1 cellular context compared by ENCODE assay signal in the genomic region with DNA sequence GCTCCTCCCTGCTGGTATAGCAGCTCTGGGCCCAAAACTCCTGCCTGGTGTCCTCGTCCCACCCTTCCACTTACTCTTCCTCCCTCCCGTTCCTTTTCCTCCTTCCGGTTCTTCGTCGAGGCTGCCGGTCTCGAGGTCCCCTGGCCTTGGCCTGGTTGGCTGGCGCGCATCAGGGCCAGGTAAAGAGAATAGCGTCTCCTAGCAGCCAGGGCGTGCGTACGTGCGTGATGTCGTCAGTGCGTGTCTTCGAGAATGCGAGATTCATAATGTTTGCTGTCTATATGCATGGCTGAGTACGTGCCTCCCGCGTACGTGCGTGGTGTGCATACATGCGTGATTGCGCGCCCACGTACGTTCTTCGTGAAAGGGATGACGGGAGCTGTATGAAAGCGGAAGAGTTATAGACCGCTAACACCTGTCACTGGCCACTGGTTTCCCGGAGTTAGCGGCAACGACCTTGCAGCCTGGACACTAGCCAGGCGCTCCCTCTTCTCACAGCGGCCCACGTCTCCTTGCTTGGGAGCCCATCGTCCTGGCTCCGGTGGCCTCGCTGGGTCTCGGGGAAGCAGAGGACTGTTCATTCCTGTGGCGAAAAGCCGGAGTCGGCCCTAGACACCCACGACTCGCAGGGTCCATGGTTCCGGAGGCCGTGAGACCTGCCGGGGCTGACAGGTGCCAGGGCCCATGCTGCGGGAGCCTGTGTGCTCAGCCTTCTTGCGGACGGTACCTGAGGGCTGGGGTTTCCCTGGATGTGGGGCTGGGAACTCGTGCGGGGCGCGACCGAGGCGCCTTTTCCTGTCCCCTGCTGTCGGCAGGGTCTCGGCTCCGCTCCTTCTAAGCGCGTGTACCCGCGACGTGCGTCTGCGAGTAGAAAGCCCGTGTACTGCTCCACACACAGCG.
TF ChIP-seq lines count a peak whose summit lies in the region.

TSS of gene EOLA1 (plus strand) at position 392 of the 900 bp plus-strand sequence. CDS start 4,619 bp downstream, outside the sequence.

TF ChIP-seq in K562, 482 proteins besides CTCF, POLR2A, EP300 and RAD21 (continued from another document and continues in another):
- TF ChIP-seq YY1 (IDR thresholded peaks at IDR 0.05; ENCODE audit: borderline replicate concordance in 1 of 3, control insufficient read depth in 1 of 3, extremely low read depth in 1 of 3, insufficient read depth in 3 of 3, insufficient read length in 1 of 3, insufficient replicate concordance in 2 of 3, low read depth in 1 of 3, low read length in 2 of 3): peak in 1 of 3 experiments; percentile 13
- peak; percentile 33; the same call in 1 of the 2 replicates for TF ChIP-seq ZNF431 (CRISPR knock-in tag; IDR thresholded peaks at IDR 0.05)
- no peak for TF ChIP-seq ZNF77 (CRISPR knock-in tag; IDR thresholded peaks at IDR 0.05)
- peak; percentile 34; the same call in 1 of the 2 replicates for TF ChIP-seq SOX6 (IDR thresholded peaks at IDR 0.05)
- TF ChIP-seq RCOR1 (IDR thresholded peaks at IDR 0.05; ENCODE audit: borderline replicate concordance in 1 of 2, low read depth in 2 of 2, low read length in 2 of 2): peak in 1 of 2 experiments; percentile 40; a peak in 1 of 4 replicates
- TF ChIP-seq ZNF75A (CRISPR knock-in tag; IDR thresholded peaks at IDR 0.05): no peak
- no peak for TF ChIP-seq HCFC1 (IDR thresholded peaks at IDR 0.05; ENCODE audit: low read depth, low read length)
- TF ChIP-seq ETV5 (CRISPR knock-in tag; IDR thresholded peaks at IDR 0.05; ENCODE audit: low read depth): no peak
- no peak for TF ChIP-seq ZNF764 (CRISPR knock-in tag; IDR thresholded peaks at IDR 0.05; ENCODE audit: low read depth)
- no peak for TF ChIP-seq ZNF146 (CRISPR knock-in tag; IDR thresholded peaks at IDR 0.05; ENCODE audit: unreplicated experiment)
- TF ChIP-seq L3MBTL2 (IDR thresholded peaks at IDR 0.05): peak; percentile 91
- TF ChIP-seq, protein P1, sequence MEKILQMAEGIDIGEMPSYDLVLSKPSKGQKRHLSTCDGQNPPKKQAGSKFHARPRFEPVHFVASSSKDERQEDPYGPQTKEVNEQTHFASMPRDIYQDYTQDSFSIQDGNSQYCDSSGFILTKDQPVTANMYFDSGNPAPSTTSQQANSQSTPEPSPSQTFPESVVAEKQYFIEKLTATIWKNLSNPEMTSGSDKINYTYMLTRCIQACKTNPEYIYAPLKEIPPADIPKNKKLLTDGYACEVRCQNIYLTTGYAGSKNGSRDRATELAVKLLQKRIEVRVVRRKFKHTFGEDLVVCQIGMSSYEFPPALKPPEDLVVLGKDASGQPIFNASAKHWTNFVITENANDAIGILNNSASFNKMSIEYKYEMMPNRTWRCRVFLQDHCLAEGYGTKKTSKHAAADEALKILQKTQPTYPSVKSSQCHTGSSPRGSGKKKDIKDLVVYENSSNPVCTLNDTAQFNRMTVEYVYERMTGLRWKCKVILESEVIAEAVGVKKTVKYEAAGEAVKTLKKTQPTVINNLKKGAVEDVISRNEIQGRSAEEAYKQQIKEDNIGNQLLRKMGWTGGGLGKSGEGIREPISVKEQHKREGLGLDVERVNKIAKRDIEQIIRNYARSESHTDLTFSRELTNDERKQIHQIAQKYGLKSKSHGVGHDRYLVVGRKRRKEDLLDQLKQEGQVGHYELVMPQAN (IDR thresholded peaks at IDR 0.05; ENCODE audit: borderline replicate concordance): peak; percentile 74
- TF ChIP-seq SRF (CRISPR knock-in tag; IDR thresholded peaks at IDR 0.05): no peak
- peak; percentile 99 for TF ChIP-seq GMEB1 (CRISPR knock-in tag; IDR thresholded peaks at IDR 0.05)
- TF ChIP-seq CBX5 (IDR thresholded peaks at IDR 0.05; ENCODE audit: borderline replicate concordance, low read depth): 0 out of 2 replicates have a peak, but pooled peaks have one; percentile 25
- TF ChIP-seq NR2C2 (CRISPR knock-in tag; IDR thresholded peaks at IDR 0.05): no peak
- peak; percentile 54; the same call in 1 of the 2 replicates for TF ChIP-seq NR2C2 (tag; IDR thresholded peaks at IDR 0.05)
- TF ChIP-seq POLR3G (IDR thresholded peaks at IDR 0.05; ENCODE audit: extremely low read depth, insufficient read length, insufficient replicate concordance): no peak
- no peak for TF ChIP-seq FOSL1 (tag; conservative IDR thresholded peaks at IDR 0.05)
- TF ChIP-seq CBX1 (IDR thresholded peaks at IDR 0.05; ENCODE audit: low read depth): no peak
- no peak for TF ChIP-seq RBM34 (IDR thresholded peaks at IDR 0.05; ENCODE audit: borderline replicate concordance, insufficient read depth, low read length)
- TF ChIP-seq HLTF (IDR thresholded peaks at IDR 0.05): no peak
- TF ChIP-seq TGIF2 (CRISPR knock-in tag; IDR thresholded peaks at IDR 0.05): 0 out of 2 replicates have a peak, but pooled peaks have one; percentile 62
- TF ChIP-seq, protein P2, sequence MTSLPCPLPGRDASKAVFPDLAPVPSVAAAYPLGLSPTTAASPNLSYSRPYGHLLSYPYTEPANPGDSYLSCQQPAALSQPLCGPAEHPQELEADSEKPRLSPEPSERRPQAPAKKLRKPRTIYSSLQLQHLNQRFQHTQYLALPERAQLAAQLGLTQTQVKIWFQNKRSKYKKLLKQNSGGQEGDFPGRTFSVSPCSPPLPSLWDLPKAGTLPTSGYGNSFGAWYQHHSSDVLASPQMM (CRISPR knock-in tag; IDR thresholded peaks at IDR 0.05): no peak
- TF ChIP-seq, protein P3, sequence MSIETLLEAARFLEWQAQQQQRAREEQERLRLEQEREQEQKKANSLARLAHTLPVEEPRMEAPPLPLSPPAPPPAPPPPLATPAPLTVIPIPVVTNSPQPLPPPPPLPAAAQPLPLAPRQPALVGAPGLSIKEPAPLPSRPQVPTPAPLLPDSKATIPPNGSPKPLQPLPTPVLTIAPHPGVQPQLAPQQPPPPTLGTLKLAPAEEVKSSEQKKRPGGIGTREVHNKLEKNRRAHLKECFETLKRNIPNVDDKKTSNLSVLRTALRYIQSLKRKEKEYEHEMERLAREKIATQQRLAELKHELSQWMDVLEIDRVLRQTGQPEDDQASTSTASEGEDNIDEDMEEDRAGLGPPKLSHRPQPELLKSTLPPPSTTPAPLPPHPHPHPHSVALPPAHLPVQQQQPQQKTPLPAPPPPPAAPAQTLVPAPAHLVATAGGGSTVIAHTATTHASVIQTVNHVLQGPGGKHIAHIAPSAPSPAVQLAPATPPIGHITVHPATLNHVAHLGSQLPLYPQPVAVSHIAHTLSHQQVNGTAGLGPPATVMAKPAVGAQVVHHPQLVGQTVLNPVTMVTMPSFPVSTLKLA (conservative IDR thresholded peaks at IDR 0.05): peak; percentile 59 to 81; a peak in 3 of 4 replicates
- no peak; the same call in 1 of the 2 replicates for TF ChIP-seq ATF1 (CRISPR knock-in tag; IDR thresholded peaks at IDR 0.05)
- peak; percentile 96 for TF ChIP-seq ATF1 (tag; IDR thresholded peaks at IDR 0.05)
- no peak for TF ChIP-seq USF1 (CRISPR knock-in tag; IDR thresholded peaks at IDR 0.05)
- peak; percentile 66; the same call in 1 of the 2 replicates for TF ChIP-seq SP1 (CRISPR knock-in tag; IDR thresholded peaks at IDR 0.05)
- TF ChIP-seq OTX1 (CRISPR knock-in tag; IDR thresholded peaks at IDR 0.05): peak; percentile 11; the same call in 1 of the 2 replicates
- peak; percentile 83 for TF ChIP-seq CREB1 (IDR thresholded peaks at IDR 0.05)
- peak; percentile 84 for TF ChIP-seq CREB1 (CRISPR knock-in tag; IDR thresholded peaks at IDR 0.05)
- no peak for TF ChIP-seq ZNF24 (IDR thresholded peaks at IDR 0.05)
- peak; percentile 51 for TF ChIP-seq ZBTB12 (CRISPR knock-in tag; IDR thresholded peaks at IDR 0.05)
- TF ChIP-seq, protein P4, sequence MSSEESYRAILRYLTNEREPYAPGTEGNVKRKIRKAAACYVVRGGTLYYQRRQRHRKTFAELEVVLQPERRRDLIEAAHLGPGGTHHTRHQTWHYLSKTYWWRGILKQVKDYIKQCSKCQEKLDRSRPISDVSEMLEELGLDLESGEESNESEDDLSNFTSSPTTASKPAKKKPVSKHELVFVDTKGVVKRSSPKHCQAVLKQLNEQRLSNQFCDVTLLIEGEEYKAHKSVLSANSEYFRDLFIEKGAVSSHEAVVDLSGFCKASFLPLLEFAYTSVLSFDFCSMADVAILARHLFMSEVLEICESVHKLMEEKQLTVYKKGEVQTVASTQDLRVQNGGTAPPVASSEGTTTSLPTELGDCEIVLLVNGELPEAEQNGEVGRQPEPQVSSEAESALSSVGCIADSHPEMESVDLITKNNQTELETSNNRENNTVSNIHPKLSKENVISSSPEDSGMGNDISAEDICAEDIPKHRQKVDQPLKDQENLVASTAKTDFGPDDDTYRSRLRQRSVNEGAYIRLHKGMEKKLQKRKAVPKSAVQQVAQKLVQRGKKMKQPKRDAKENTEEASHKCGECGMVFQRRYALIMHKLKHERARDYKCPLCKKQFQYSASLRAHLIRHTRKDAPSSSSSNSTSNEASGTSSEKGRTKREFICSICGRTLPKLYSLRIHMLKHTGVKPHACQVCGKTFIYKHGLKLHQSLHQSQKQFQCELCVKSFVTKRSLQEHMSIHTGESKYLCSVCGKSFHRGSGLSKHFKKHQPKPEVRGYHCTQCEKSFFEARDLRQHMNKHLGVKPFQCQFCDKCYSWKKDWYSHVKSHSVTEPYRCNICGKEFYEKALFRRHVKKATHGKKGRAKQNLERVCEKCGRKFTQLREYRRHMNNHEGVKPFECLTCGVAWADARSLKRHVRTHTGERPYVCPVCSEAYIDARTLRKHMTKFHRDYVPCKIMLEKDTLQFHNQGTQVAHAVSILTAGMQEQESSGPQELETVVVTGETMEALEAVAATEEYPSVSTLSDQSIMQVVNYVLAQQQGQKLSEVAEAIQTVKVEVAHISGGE (CRISPR knock-in tag; IDR thresholded peaks at IDR 0.05): 0 out of 6 replicates have a peak, but pooled peaks of 1 of the 3 experiments have one; percentile 23
- TF ChIP-seq NR3C1 (CRISPR knock-in tag; IDR thresholded peaks at IDR 0.05): no peak
- TF ChIP-seq JUND (IDR thresholded peaks at IDR 0.05; ENCODE audit: borderline replicate concordance, low read depth, low read length): peak; percentile 49; the same call in 1 of the 2 replicates
- TF ChIP-seq JUND (tag; IDR thresholded peaks at IDR 0.05; ENCODE audit: borderline replicate concordance, low read depth, low read length): peak; percentile 66; the same call in 2 of the 3 replicates
- peak; percentile 97 for TF ChIP-seq NCOA6 (IDR thresholded peaks at IDR 0.05)
- TF ChIP-seq TCF7 (IDR thresholded peaks at IDR 0.05; ENCODE audit: borderline replicate concordance): no peak
- TF ChIP-seq TEAD1 (CRISPR knock-in tag; IDR thresholded peaks at IDR 0.05): peak in 1 of 2 experiments; percentile 42; a peak in 1 of 4 replicates
- TF ChIP-seq ELF1 (tag; IDR thresholded peaks at IDR 0.05): peak; percentile 67; the same call in 1 of the 2 replicates
- TF ChIP-seq DDX20 (tag; IDR thresholded peaks at IDR 0.05; ENCODE audit: low read depth): no peak
- TF ChIP-seq, protein P5, sequence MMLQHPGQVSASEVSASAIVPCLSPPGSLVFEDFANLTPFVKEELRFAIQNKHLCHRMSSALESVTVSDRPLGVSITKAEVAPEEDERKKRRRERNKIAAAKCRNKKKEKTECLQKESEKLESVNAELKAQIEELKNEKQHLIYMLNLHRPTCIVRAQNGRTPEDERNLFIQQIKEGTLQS (IDR thresholded peaks at IDR 0.05): peak; percentile 32; the same call in 1 of the 2 replicates
- TF ChIP-seq, protein P5 (CRISPR knock-in tag; conservative IDR thresholded peaks at IDR 0.05): 0 out of 2 replicates have a peak, but pooled peaks have one; percentile 50
- no peak for TF ChIP-seq ZNF785 (CRISPR knock-in tag; IDR thresholded peaks at IDR 0.05)
- TF ChIP-seq FOXK1 (CRISPR knock-in tag; IDR thresholded peaks at IDR 0.05; ENCODE audit: borderline replicate concordance): no peak
- peak; percentile 34; the same call in 1 of the 2 replicates for TF ChIP-seq NCOA1 (IDR thresholded peaks at IDR 0.05; ENCODE audit: low read depth)
- TF ChIP-seq POU5F1 (IDR thresholded peaks at IDR 0.05; ENCODE audit: borderline replicate concordance, low read depth, low read length, partially characterized antibody): no peak
- TF ChIP-seq MTA2 (IDR thresholded peaks at IDR 0.05; ENCODE audit: low read depth): no peak
- TF ChIP-seq, protein P6, sequence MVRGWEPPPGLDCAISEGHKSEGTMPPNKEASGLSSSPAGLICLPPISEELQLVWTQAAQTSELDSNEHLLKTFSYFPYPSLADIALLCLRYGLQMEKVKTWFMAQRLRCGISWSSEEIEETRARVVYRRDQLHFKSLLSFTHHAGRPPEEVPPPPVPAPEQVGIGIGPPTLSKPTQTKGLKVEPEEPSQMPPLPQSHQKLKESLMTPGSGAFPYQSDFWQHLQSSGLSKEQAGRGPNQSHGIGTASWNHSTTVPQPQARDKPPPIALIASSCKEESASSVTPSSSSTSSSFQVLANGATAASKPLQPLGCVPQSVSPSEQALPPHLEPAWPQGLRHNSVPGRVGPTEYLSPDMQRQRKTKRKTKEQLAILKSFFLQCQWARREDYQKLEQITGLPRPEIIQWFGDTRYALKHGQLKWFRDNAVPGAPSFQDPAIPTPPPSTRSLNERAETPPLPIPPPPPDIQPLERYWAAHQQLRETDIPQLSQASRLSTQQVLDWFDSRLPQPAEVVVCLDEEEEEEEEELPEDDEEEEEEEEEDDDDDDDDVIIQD (CRISPR knock-in tag; IDR thresholded peaks at IDR 0.05): no peak
- no peak for TF ChIP-seq MCM3 (IDR thresholded peaks at IDR 0.05)
- TF ChIP-seq ZFX (CRISPR knock-in tag; IDR thresholded peaks at IDR 0.05): peak; percentile 67
